18 cellular contexts compared by ENCODE assay signal in the genomic region with DNA sequence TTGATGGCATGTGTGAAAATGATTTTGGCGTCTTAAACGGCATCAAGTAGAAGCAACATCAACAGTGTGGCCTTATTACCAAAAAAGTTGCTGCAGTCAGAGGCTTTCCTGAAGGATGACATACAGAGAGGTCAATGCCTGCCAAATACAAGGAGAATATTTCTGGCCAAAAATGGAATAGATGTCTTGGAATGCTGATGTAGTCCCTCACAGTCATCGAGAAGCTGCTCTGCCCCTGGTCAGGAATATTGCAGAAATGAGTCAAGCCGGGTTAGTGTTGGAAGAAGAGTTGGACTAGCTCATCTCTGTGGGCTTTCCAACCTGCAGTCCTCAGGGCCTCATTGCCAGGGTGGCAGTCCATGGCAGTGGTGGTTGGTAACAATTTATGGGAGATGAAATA.
"Had no signal": no experiment of that assay in that cellular context is flagged by ENCODE, and none has a peak within 500 bp of the region (broad histone marks: within the 10 kb centered on the region; RNA-seq: fewer than 3 reads in every experiment).

No MANE protein-coding gene starts in this region.

- H3K27me3 ChIP-seq: colonic mucosa, gastroesophageal sphincter, neural progenitor cell, ovary, testis, tibial nerve had no signal

- H3K9ac ChIP-seq: neural progenitor cell had no signal

- H3K4me3 ChIP-seq: colonic mucosa, gastroesophageal sphincter, neural progenitor cell, ovary, smooth muscle cell, testis, tibial nerve had no signal

- DNase-seq: cerebellar nuclear complex; colonic mucosa; dermis blood vessel endothelial cell; effector CD8-positive, alpha-beta T cell; foreskin fibroblast; glutamatergic neuron; islet precursor cell; nucleus accumbens; ovary; right cardiac atrium; stimulated activated CD4-positive, alpha-beta T cell treated with anti-CD3 and anti-CD28 coated beads, Interleukin-2, amount 100 ng/mL, for 48 hours; testis had no signal

- H3K4me1 ChIP-seq: colonic mucosa, testis had no signal

- H3K36me3 ChIP-seq: colonic mucosa, gastroesophageal sphincter, neural progenitor cell, ovary, tibial nerve had no signal

- H2AFZ ChIP-seq: neural progenitor cell had no signal

- H3K9me3 ChIP-seq: colonic mucosa, gastroesophageal sphincter, ovary, testis, tibial nerve had no signal

- H3K4me2 ChIP-seq: neural progenitor cell, smooth muscle cell had no signal

- H3K27ac ChIP-seq: colonic mucosa, neural progenitor cell, ovary, testis, tibial nerve had no signal

- FAIRE-seq: endometrium, urothelium cell line had no signal
